1 cellular context compared by ENCODE assay signal in the genomic region with DNA sequence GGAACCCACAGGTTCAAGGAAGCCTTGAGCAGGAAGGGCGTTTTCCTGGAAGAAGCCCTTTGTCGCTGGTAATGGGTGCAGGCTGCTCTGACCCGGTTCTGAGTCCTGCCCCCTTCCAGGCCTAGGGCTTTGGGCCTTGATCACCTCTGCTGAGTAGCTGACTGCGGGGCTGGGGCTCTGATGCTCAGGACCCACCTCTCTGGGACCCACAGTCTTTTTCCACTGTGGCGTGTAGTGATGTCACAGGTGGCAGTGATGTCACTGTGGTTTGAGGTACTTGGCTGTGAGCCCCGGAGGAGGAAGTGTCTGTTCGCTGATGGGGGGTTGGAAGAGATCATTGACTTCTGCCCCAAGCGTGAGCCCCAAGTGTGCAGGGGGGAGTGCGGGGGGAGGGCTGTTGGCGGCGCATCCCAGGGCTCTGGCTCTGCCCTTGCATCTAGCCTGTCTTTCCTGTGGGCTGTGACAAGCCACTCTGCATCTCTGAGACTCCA.
TF ChIP-seq lines count a peak whose summit lies in the region.

No MANE protein-coding gene starts in this region.

TF ChIP-seq in K562, 482 proteins besides CTCF, POLR2A, EP300 and RAD21 (continued from another document and continues in another):
- TF ChIP-seq, protein P1, sequence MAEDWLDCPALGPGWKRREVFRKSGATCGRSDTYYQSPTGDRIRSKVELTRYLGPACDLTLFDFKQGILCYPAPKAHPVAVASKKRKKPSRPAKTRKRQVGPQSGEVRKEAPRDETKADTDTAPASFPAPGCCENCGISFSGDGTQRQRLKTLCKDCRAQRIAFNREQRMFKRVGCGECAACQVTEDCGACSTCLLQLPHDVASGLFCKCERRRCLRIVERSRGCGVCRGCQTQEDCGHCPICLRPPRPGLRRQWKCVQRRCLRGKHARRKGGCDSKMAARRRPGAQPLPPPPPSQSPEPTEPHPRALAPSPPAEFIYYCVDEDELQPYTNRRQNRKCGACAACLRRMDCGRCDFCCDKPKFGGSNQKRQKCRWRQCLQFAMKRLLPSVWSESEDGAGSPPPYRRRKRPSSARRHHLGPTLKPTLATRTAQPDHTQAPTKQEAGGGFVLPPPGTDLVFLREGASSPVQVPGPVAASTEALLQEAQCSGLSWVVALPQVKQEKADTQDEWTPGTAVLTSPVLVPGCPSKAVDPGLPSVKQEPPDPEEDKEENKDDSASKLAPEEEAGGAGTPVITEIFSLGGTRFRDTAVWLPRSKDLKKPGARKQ (CRISPR knock-in tag; IDR thresholded peaks at IDR 0.05): no peak
- TF ChIP-seq KDM2B (CRISPR knock-in tag; IDR thresholded peaks at IDR 0.05) (no peak), CXXC5 (CRISPR knock-in tag; IDR thresholded peaks at IDR 0.05) (0 out of 2 replicates have a peak, but pooled peaks have one; percentile 6), CBFA2T3 (IDR thresholded peaks at IDR 0.05) (no peak; the same call in 1 of the 2 replicates), TEAD4 (IDR thresholded peaks at IDR 0.05; ENCODE audit: low read length) (no peak), TEAD4 (CRISPR knock-in tag; IDR thresholded peaks at IDR 0.05; ENCODE audit: borderline replicate concordance) (no peak), GATAD2A (IDR thresholded peaks at IDR 0.05) (no peak), COPS2 (conservative IDR thresholded peaks at IDR 0.05) (no peak), ZFPM2 (CRISPR knock-in tag; IDR thresholded peaks at IDR 0.05) (0 out of 2 replicates have a peak, but pooled peaks have one; percentile 25), EZH2 (IDR thresholded peaks at IDR 0.05; ENCODE audit: borderline replicate concordance, low read depth, low read length) (no peak), ELF1 (tag; IDR thresholded peaks at IDR 0.05) (no peak), SMAD1 (IDR thresholded peaks at IDR 0.05; ENCODE audit: low read depth, low read length, partially characterized antibody) (no peak), THRA (IDR thresholded peaks at IDR 0.05) (no peak), CCAR2 (IDR thresholded peaks at IDR 0.05; ENCODE audit: low read depth, low read length) (no peak), TEAD2 (tag; IDR thresholded peaks at IDR 0.05) (no peak), ZSCAN29 (IDR thresholded peaks at IDR 0.05) (no peak), PRMT5 (CRISPR knock-in tag; IDR thresholded peaks at IDR 0.05) (no peak), PCBP1 (IDR thresholded peaks at IDR 0.05; ENCODE audit: low read depth, low read length, poor library complexity, severe bottlenecking) (no peak), ZNF3 (CRISPR knock-in tag; IDR thresholded peaks at IDR 0.05) (no peak), DLX4 (CRISPR knock-in tag; IDR thresholded peaks at IDR 0.05) (no peak), GABPB2 (CRISPR knock-in tag; conservative IDR thresholded peaks at IDR 0.05) (no peak), ATF1 (CRISPR knock-in tag; IDR thresholded peaks at IDR 0.05) (0 out of 2 replicates have a peak, but pooled peaks have one; percentile 43), ATF1 (tag; IDR thresholded peaks at IDR 0.05) (peak; percentile 96), ZNF778 (CRISPR knock-in tag; IDR thresholded peaks at IDR 0.05) (no peak), ELF2 (CRISPR knock-in tag; IDR thresholded peaks at IDR 0.05) (no peak), SP1 (CRISPR knock-in tag; IDR thresholded peaks at IDR 0.05) (no peak), RFX5 (IDR thresholded peaks at IDR 0.05; ENCODE audit: low read depth, low read length) (no peak), TSC22D4 (tag; IDR thresholded peaks at IDR 0.05) (no peak), DACH1 (IDR thresholded peaks at IDR 0.05; ENCODE audit: partially characterized antibody) (no peak), BRD4 (IDR thresholded peaks at IDR 0.05) (no peak), CBX2 (IDR thresholded peaks at IDR 0.05; ENCODE audit: insufficient read depth, low read length, poor library complexity, severe bottlenecking) (no peak), ZNF512 (tag; IDR thresholded peaks at IDR 0.05) (no peak; the same call in 1 of the 2 replicates), ZNF561 (CRISPR knock-in tag; conservative IDR thresholded peaks at IDR 0.05) (no peak), L3MBTL2 (IDR thresholded peaks at IDR 0.05) (no peak), ZC3H8 (IDR thresholded peaks at IDR 0.05) (no peak), LCOR (CRISPR knock-in tag; IDR thresholded peaks at IDR 0.05) (no peak), CREB1 (IDR thresholded peaks at IDR 0.05) (peak; percentile 92), CREB1 (CRISPR knock-in tag; IDR thresholded peaks at IDR 0.05) (peak; percentile 94), DDX20 (tag; IDR thresholded peaks at IDR 0.05; ENCODE audit: low read depth) (no peak)
- TF ChIP-seq, protein P2, sequence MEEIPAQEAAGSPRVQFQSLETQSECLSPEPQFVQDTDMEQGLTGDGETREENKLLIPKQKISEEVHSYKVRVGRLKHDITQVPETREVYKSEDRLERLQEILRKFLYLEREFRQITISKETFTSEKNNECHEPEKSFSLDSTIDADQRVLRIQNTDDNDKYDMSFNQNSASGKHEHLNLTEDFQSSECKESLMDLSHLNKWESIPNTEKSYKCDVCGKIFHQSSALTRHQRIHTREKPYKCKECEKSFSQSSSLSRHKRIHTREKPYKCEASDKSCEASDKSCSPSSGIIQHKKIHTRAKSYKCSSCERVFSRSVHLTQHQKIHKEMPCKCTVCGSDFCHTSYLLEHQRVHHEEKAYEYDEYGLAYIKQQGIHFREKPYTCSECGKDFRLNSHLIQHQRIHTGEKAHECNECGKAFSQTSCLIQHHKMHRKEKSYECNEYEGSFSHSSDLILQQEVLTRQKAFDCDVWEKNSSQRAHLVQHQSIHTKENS (CRISPR knock-in tag; IDR thresholded peaks at IDR 0.05): no peak
- TF ChIP-seq, protein P3, sequence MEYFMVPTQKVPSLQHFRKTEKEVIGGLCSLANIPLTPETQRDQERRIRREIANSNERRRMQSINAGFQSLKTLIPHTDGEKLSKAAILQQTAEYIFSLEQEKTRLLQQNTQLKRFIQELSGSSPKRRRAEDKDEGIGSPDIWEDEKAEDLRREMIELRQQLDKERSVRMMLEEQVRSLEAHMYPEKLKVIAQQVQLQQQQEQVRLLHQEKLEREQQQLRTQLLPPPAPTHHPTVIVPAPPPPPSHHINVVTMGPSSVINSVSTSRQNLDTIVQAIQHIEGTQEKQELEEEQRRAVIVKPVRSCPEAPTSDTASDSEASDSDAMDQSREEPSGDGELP (CRISPR knock-in tag; IDR thresholded peaks at IDR 0.05; ENCODE audit: borderline replicate concordance): peak; percentile 42; the same call in 1 of the 2 replicates
- TF ChIP-seq, protein P4, sequence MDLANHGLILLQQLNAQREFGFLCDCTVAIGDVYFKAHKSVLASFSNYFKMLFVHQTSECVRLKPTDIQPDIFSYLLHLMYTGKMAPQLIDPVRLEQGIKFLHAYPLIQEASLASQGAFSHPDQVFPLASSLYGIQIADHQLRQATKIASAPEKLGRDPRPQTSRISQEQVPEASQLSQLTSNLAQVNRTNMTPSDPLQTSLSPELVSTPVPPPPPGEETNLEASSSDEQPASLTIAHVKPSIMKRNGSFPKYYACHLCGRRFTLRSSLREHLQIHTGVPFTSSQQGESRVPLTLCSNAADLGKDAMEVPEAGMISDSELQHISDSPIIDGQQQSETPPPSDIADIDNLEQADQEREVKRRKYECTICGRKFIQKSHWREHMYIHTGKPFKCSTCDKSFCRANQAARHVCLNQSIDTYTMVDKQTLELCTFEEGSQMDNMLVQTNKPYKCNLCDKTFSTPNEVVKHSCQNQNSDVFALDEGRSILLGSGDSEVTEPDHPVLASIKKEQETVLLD (IDR thresholded peaks at IDR 0.05): no peak
- TF ChIP-seq, protein P5, sequence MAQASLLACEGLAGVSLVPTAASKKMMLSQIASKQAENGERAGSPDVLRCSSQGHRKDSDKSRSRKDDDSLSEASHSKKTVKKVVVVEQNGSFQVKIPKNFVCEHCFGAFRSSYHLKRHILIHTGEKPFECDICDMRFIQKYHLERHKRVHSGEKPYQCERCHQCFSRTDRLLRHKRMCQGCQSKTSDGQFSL (CRISPR knock-in tag; IDR thresholded peaks at IDR 0.05): peak; percentile 70
- TF ChIP-seq, protein P5 (tag; IDR thresholded peaks at IDR 0.05): no peak
- TF ChIP-seq, protein P6, sequence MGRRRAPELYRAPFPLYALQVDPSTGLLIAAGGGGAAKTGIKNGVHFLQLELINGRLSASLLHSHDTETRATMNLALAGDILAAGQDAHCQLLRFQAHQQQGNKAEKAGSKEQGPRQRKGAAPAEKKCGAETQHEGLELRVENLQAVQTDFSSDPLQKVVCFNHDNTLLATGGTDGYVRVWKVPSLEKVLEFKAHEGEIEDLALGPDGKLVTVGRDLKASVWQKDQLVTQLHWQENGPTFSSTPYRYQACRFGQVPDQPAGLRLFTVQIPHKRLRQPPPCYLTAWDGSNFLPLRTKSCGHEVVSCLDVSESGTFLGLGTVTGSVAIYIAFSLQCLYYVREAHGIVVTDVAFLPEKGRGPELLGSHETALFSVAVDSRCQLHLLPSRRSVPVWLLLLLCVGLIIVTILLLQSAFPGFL (CRISPR knock-in tag; IDR thresholded peaks at IDR 0.05): no peak
- TF ChIP-seq, protein P7, sequence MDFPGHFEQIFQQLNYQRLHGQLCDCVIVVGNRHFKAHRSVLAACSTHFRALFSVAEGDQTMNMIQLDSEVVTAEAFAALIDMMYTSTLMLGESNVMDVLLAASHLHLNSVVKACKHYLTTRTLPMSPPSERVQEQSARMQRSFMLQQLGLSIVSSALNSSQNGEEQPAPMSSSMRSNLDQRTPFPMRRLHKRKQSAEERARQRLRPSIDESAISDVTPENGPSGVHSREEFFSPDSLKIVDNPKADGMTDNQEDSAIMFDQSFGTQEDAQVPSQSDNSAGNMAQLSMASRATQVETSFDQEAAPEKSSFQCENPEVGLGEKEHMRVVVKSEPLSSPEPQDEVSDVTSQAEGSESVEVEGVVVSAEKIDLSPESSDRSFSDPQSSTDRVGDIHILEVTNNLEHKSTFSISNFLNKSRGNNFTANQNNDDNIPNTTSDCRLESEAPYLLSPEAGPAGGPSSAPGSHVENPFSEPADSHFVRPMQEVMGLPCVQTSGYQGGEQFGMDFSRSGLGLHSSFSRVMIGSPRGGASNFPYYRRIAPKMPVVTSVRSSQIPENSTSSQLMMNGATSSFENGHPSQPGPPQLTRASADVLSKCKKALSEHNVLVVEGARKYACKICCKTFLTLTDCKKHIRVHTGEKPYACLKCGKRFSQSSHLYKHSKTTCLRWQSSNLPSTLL (IDR thresholded peaks at IDR 0.05): no peak
- TF ChIP-seq, protein P8, sequence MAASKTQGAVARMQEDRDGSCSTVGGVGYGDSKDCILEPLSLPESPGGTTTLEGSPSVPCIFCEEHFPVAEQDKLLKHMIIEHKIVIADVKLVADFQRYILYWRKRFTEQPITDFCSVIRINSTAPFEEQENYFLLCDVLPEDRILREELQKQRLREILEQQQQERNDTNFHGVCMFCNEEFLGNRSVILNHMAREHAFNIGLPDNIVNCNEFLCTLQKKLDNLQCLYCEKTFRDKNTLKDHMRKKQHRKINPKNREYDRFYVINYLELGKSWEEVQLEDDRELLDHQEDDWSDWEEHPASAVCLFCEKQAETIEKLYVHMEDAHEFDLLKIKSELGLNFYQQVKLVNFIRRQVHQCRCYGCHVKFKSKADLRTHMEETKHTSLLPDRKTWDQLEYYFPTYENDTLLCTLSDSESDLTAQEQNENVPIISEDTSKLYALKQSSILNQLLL (CRISPR knock-in tag; IDR thresholded peaks at IDR 0.05; ENCODE audit: borderline replicate concordance): no peak
- TF ChIP-seq, protein P9, sequence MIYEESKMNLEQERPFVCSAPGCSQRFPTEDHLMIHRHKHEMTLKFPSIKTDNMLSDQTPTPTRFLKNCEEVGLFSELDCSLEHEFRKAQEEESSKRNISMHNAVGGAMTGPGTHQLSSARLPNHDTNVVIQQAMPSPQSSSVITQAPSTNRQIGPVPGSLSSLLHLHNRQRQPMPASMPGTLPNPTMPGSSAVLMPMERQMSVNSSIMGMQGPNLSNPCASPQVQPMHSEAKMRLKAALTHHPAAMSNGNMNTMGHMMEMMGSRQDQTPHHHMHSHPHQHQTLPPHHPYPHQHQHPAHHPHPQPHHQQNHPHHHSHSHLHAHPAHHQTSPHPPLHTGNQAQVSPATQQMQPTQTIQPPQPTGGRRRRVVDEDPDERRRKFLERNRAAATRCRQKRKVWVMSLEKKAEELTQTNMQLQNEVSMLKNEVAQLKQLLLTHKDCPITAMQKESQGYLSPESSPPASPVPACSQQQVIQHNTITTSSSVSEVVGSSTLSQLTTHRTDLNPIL (CRISPR knock-in tag; IDR thresholded peaks at IDR 0.05): no peak
- TF ChIP-seq, protein P10, sequence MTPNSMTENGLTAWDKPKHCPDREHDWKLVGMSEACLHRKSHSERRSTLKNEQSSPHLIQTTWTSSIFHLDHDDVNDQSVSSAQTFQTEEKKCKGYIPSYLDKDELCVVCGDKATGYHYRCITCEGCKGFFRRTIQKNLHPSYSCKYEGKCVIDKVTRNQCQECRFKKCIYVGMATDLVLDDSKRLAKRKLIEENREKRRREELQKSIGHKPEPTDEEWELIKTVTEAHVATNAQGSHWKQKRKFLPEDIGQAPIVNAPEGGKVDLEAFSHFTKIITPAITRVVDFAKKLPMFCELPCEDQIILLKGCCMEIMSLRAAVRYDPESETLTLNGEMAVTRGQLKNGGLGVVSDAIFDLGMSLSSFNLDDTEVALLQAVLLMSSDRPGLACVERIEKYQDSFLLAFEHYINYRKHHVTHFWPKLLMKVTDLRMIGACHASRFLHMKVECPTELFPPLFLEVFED (CRISPR knock-in tag; conservative IDR thresholded peaks at IDR 0.05): no peak
